8 cellular contexts compared by ENCODE assay signal in genomic region chr1:23838401-23838866, GRCh38. TPM values are rescaled to one million over a fixed set of nuclear protein-coding genes. Genes with fewer than 3 reads are reported as not detected.
DNase-seq lines count a peak whose midpoint lies in the region; ATAC-seq and TF ChIP-seq lines count a peak whose summit lies in the region.

No MANE protein-coding gene starts in this region.

- ATAC-seq in HG03342 (IDR thresholded peaks at IDR 0.05; ENCODE audit: unreplicated experiment) = peak; percentile 56
- ATAC-seq in stimulated activated naive CD8-positive, alpha-beta T cell treated with anti-CD3 and anti-CD28 coated beads, Interleukin-15, Interleukin-2, amounts not matched to agents 100 U/mL and 50 U/mL, for 24 hours = peak; percentile 97
- no peak for ATAC-seq in GM21360 (IDR thresholded peaks at IDR 0.05; ENCODE audit: unreplicated experiment)

- H3K9ac ChIP-seq in OCI-LY3 (ENCODE audit: low read length) = peak overlapping the region; percentile 46

- H3K27ac ChIP-seq in OCI-LY3 (ENCODE audit: low read length) = no peak overlapping the region

- H3K79me2 ChIP-seq in OCI-LY3 (ENCODE audit: low read length) = no peaks in the 10 kb centered on the region

- peaks cover 15% of the 10 kb centered on the region for H3K4me1 ChIP-seq in OCI-LY3 (ENCODE audit: low read length)

- peak overlapping the region; percentile 89 for H3K4me2 ChIP-seq in OCI-LY3 (ENCODE audit: low read length)

- H4K20me1 ChIP-seq in OCI-LY3 (ENCODE audit: insufficient read depth, low read length) = no peaks in the 10 kb centered on the region

- H3K36me3 Mint-ChIP-seq in neural crest cell (ENCODE audit: low read depth) = no peaks in the 10 kb centered on the region

- no peak overlapping the region for H3K27ac Mint-ChIP-seq in neural crest cell (ENCODE audit: unreplicated experiment)

- no peaks in the 10 kb centered on the region for H3K27me3 ChIP-seq in OCI-LY3 (ENCODE audit: low read depth, low read length)

- H3K9me3 Mint-ChIP-seq in neural crest cell = no peaks in the 10 kb centered on the region

- peaks cover 42% of the 10 kb centered on the region for H3K27me3 Mint-ChIP-seq in neural crest cell (ENCODE audit: low read depth)

- TF ChIP-seq CTCF in OCI-LY3 (IDR thresholded peaks at IDR 0.05; ENCODE audit: low read depth, low read length) = no peak
- no peak for TF ChIP-seq CTCF in neural crest cell (conservative IDR thresholded peaks at IDR 0.05)

- H3K4me1 Mint-ChIP-seq in neural crest cell = peaks cover 11% of the 10 kb centered on the region

- H3K36me3 ChIP-seq in OCI-LY3 (replicated peaks; ENCODE audit: low read depth, low read length) = no peaks in the 10 kb centered on the region

- DNase-seq in ELF-1 (ENCODE audit: low read depth, low spot score) = peak; percentile 50
- peak; percentile 80 for DNase-seq in activated T-cell treated with anti-CD3 and anti-CD28 coated beads, Interleukin-2, amount 50 U/mL, for 1 hour
- peak; percentile 42 for DNase-seq in fibroblast of gingiva (ENCODE audit: low read depth)
- DNase-seq in neural crest cell (ENCODE audit: low read depth, low spot score) = peak; percentile 50
- DNase-seq in stimulated activated naive CD8-positive, alpha-beta T cell treated with anti-CD3 and anti-CD28 coated beads, Interleukin-15, Interleukin-2, amounts not matched to agents 100 U/mL and 50 U/mL, for 24 hours = peak; percentile 80

- H3K4me3 Mint-ChIP-seq in neural crest cell = peak overlapping the region; percentile 84

- peak overlapping the region; percentile 66 for H2AFZ ChIP-seq in OCI-LY3 (ENCODE audit: low read depth, low read length)

- H3K4me3 ChIP-seq in OCI-LY3 (ENCODE audit: low read length) = peak overlapping the region; percentile 71

- H3K9me3 ChIP-seq in OCI-LY3 (ENCODE audit: insufficient read depth, low read length) = no peaks in the 10 kb centered on the region

RNA-seq across cellular contexts. Expression of gene HMGCL, which starts 13.2 kb away (rescaled TPM):
- 15.6 and 17.4 TPM in 2 replicates for total RNA-seq in neural crest cell

RNA-seq across cellular contexts. Expression of gene FUCA1, which starts 29.7 kb away (rescaled TPM):
- 6.7 and 7.6 TPM in 2 replicates for total RNA-seq in neural crest cell

RNA-seq across cellular contexts. Expression of gene GALE, which starts 37.9 kb away (rescaled TPM):
- total RNA-seq in neural crest cell = 47.1 and 47.2 TPM in 2 replicates

RNA-seq across cellular contexts. Expression of gene LYPLA2, which starts 47.5 kb away (rescaled TPM):
- total RNA-seq in neural crest cell = 88.9 and 89.6 TPM in 2 replicates
